Comparison of ENCODE assay signal across 1 cellular context in the genomic region with DNA sequence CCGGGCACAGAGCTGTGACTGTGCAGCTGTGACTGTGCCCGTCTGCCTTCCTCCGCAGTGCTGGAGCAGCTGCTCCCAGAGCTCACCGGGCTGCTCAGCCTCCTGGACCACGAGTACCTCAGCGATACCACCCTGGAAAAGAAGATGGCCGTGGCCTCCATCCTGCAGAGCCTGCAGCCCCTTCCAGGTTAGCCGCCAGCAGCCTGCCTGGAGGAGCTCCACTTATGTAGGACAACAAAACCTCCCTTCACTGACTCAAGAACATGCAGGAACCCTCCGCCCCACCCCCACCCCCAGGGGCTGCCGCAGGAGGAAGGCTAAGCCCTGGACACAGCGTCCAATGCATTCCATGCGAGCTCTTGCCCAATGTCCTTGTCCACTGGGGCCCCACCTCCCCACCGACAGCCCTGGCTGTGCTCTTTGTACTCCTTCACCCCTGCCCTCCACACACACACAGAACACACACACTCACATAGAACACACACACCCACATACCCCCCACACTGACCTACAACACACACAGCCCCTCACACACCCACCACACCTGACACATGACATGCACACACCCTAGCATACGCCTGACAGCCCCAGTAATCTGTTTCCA.
TF ChIP-seq lines count a peak whose summit lies in the region.

No MANE protein-coding gene starts in this region.

TF ChIP-seq in endothelial cell of umbilical vein, 7 proteins besides CTCF, POLR2A, EP300 and RAD21:
- TF ChIP-seq GATA2 (IDR thresholded peaks at IDR 0.05; ENCODE audit: insufficient read depth, insufficient read length, low read depth, low read length) (no peak), MYC (IDR thresholded peaks at IDR 0.05; ENCODE audit: low read depth, low read length) (no peak), POLR2AphosphoS5 (IDR thresholded peaks at IDR 0.05; ENCODE audit: insufficient read depth, low read depth, low read length) (no peak), EZH2 (IDR thresholded peaks at IDR 0.05; ENCODE audit: borderline replicate concordance, low read depth, low read length, severe bottlenecking) (no peak), JUN (IDR thresholded peaks at IDR 0.05; ENCODE audit: borderline replicate concordance, insufficient read depth, insufficient read length, low read depth) (no peak)
